Comparison of ENCODE assay signal across 7 cellular contexts in genomic region chr13:76723551-76724232, GRCh38.
DNase-seq lines count a peak whose midpoint lies in the region; ATAC-seq, FAIRE-seq and TF ChIP-seq lines count a peak whose summit lies in the region.

No MANE protein-coding gene starts in this region.

- H3K14ac ChIP-seq in H1 (ENCODE audit: insufficient read length), result no peak overlapping the region

- ATAC-seq in GM21390 (IDR thresholded peaks at IDR 0.05; ENCODE audit: unreplicated experiment) (peak; percentile 65), GM19452 (IDR thresholded peaks at IDR 0.05; ENCODE audit: unreplicated experiment) (no peak)
- peak; percentile 49 to 72 for ATAC-seq in natural killer cell treated with Interleukin-12 subunit alpha and Interleukin-12 subunit beta and Interleukin-15 and Interleukin-18, amount 100 ng/mL, for 72 hours

- H2BK12ac ChIP-seq in H1 (ENCODE audit: low read depth, low read length), result no peak overlapping the region

- no peak overlapping the region for H3K4me3 ChIP-seq in H1 (ENCODE audit: extremely low read depth in 1 of 4, insufficient read depth in 2 of 4, low read depth in 3 of 4, low read length in 4 of 4)

- DNase-seq in LHCN-M2 (ENCODE audit: low read depth) (peak; percentile 96), H1 (ENCODE audit: low read depth in 1 of 2, low spot score in 2 of 2) (peak; percentile 17 to 45), NCI-H1417 (lab: John Stamatoyannopoulos, UW) (no peak), NCI-H1417 treated with DMSO at 0.1 percent for 48 hours (lab: John Stamatoyannopoulos, UW) (no peak)
- no peak for DNase-seq in natural killer cell treated with Interleukin-12 subunit alpha and Interleukin-12 subunit beta and Interleukin-15 and Interleukin-18, amount 100 ng/mL, for 72 hours (ENCODE audit: low spot score)

- H3K9me3 Mint-ChIP-seq in natural killer cell treated with Interleukin-12 subunit alpha and Interleukin-12 subunit beta and Interleukin-15 and Interleukin-18, amount 100 ng/mL, for 72 hours, result no peaks in the 10 kb centered on the region

- H3K36me3 Mint-ChIP-seq in natural killer cell treated with Interleukin-12 subunit alpha and Interleukin-12 subunit beta and Interleukin-15 and Interleukin-18, amount 100 ng/mL, for 72 hours, result no peaks in the 10 kb centered on the region

- no peak overlapping the region for H3K56ac ChIP-seq in H1 (replicated peaks; ENCODE audit: insufficient read length, low read depth, low read length)

- H3K4me2 ChIP-seq in H1 (ENCODE audit: insufficient read depth in 1 of 2, low read depth in 2 of 2, low read length in 2 of 2), result no peak overlapping the region

- no peaks in the 10 kb centered on the region for H3K79me2 ChIP-seq in H1 (ENCODE audit: control insufficient read depth in 1 of 2, insufficient read depth in 2 of 2, low read length in 2 of 2)

- H3K4me1 ChIP-seq in H1 (replicated peaks in 1 of 4; ENCODE audit: control insufficient read depth in 3 of 4, insufficient read depth in 4 of 4, low read length in 3 of 4), result peaks cover 3 to 5% (median 3%) of the 10 kb centered on the region in 4 experiments; a peak in 4 of 7 replicates

- TF ChIP-seq RAD21 in H1 (IDR thresholded peaks at IDR 0.05 in 1 of 2, conservative IDR thresholded peaks at IDR 0.05 in 1 of 2; ENCODE audit: low read depth in 2 of 2, low read length in 2 of 2), result no peak

- H3K18ac ChIP-seq in H1 (ENCODE audit: extremely low read depth, low read length), result peak overlapping the region; percentile 32; the same call in 1 of the 2 replicates

- H3K27ac ChIP-seq in H1 (ENCODE audit: low read depth, low read length), result no peak overlapping the region

- no peak overlapping the region for H4K91ac ChIP-seq in H1 (replicated peaks; ENCODE audit: insufficient read length, low read length)

- no peaks in the 10 kb centered on the region for H3K4me1 Mint-ChIP-seq in natural killer cell treated with Interleukin-12 subunit alpha and Interleukin-12 subunit beta and Interleukin-15 and Interleukin-18, amount 100 ng/mL, for 72 hours (ENCODE audit: low read depth in 2 of 2)

- TF ChIP-seq EP300 in H1 (IDR thresholded peaks at IDR 0.05; ENCODE audit: borderline replicate concordance in 1 of 2, low read depth in 2 of 2, low read length in 2 of 2), result no peak

- H2BK5ac ChIP-seq in H1 (ENCODE audit: low read depth, low read length), result no peak overlapping the region

- no peak overlapping the region for H4K8ac ChIP-seq in H1 (ENCODE audit: extremely low read depth, insufficient read depth, low read length)

- H4K5ac ChIP-seq in H1 (ENCODE audit: insufficient read length, low read depth, low read length), result no peak overlapping the region

- H2AK5ac ChIP-seq in H1 (ENCODE audit: low read depth, low read length), result no peak overlapping the region

- no peaks in the 10 kb centered on the region for H3K27me3 ChIP-seq in H1 (replicated peaks in 1 of 4; ENCODE audit: control insufficient read depth in 3 of 4, extremely low read depth in 1 of 4, insufficient read depth in 3 of 4, low read length in 3 of 4)

- H3K4ac ChIP-seq in H1 (replicated peaks; ENCODE audit: insufficient read length, low read depth, low read length), result no peak overlapping the region

- H2BK120ac ChIP-seq in H1 (replicated peaks; ENCODE audit: low read depth, low read length), result no peak overlapping the region

- H2BK20ac ChIP-seq in H1 (ENCODE audit: low read length), result no peak overlapping the region

- no peak overlapping the region for H3K23ac ChIP-seq in H1 (ENCODE audit: insufficient read length)

- H3K23me2 ChIP-seq in H1 (ENCODE audit: low read depth, low read length), result no peaks in the 10 kb centered on the region; the same call in 1 of the 2 replicates

- WGBS in H1 (ENCODE audit: extremely low coverage in 1 of 2, insufficient coverage in 1 of 2, insufficient read length in 1 of 2, insufficient replicate concordance in 2 of 2, low coverage in 1 of 2, low lambda C conversion rate in 2 of 2, missing lambda C conversion rate in 1 of 2), 2 experiments, result 71% methylated on average over 5 of the region's 5 CpGs; no CpG with 5 or more reads in 1 of the 2 experiments

- H3K9ac ChIP-seq in H1 (replicated peaks in 1 of 4; ENCODE audit: extremely low read depth in 1 of 4, low read depth in 3 of 4, low read length in 3 of 4), result no peak overlapping the region

- H3K79me1 ChIP-seq in H1 (ENCODE audit: low read depth, low read length), result no peaks in the 10 kb centered on the region

- POLR2A ChIA-PET in H1 (lab: Charles Lee; ENCODE audit: partially characterized antibody), result no interaction called here

- H2AFZ ChIP-seq in H1 (ENCODE audit: low read length), result peak overlapping the region; percentile 97

- H3K27ac Mint-ChIP-seq in natural killer cell treated with Interleukin-12 subunit alpha and Interleukin-12 subunit beta and Interleukin-15 and Interleukin-18, amount 100 ng/mL, for 72 hours, result no peak overlapping the region

- TF ChIP-seq CTCF in H1 (IDR thresholded peaks at IDR 0.05; ENCODE audit: control extremely low read depth in 1 of 3, insufficient read depth in 1 of 3, low read depth in 1 of 3, low read length in 3 of 3), result no peak

- no peaks in the 10 kb centered on the region for H4K20me1 ChIP-seq in H1 (replicated peaks in 1 of 2; ENCODE audit: control insufficient read depth in 1 of 2, insufficient read depth in 2 of 2, low read length in 2 of 2)

- no peaks in the 10 kb centered on the region for H3K27me3 Mint-ChIP-seq in natural killer cell treated with Interleukin-12 subunit alpha and Interleukin-12 subunit beta and Interleukin-15 and Interleukin-18, amount 100 ng/mL, for 72 hours

- no peak overlapping the region for H3K4me3 Mint-ChIP-seq in natural killer cell treated with Interleukin-12 subunit alpha and Interleukin-12 subunit beta and Interleukin-15 and Interleukin-18, amount 100 ng/mL, for 72 hours

- FAIRE-seq in H1 (lab: Jason Lieb, UNC), result no peak

- H3K9me3 ChIP-seq in H1 (ENCODE audit: insufficient read depth in 2 of 2, low read depth in 1 of 2, low read length in 1 of 2), result peaks cover 8 to 9% of the 10 kb centered on the region in 2 experiments

- H3K36me3 ChIP-seq in H1 (ENCODE audit: control insufficient read depth in 2 of 4, insufficient read depth in 4 of 4, low read length in 3 of 4), result no peaks in the 10 kb centered on the region

- H2BK15ac ChIP-seq in H1 (ENCODE audit: low read length), result no peak overlapping the region; the same call in 1 of the 2 replicates

- CTCF ChIA-PET in H1 (lab: Charles Lee; ENCODE audit: partially characterized antibody), result interaction anchor here (0.8 kb wide), 1 partner anchor 257 kb away, joined by 3 read pairs; no protein-coding TSS in a partner anchor

- no peak for TF ChIP-seq POLR2A in H1 (IDR thresholded peaks at IDR 0.05; ENCODE audit: control extremely low read depth in 1 of 2, low read depth in 2 of 2, low read length in 2 of 2)

TF ChIP-seq in H1, 55 proteins besides CTCF, POLR2A, EP300 and RAD21:
- TF ChIP-seq GTF2F1 (IDR thresholded peaks at IDR 0.05; ENCODE audit: borderline replicate concordance, low read depth, low read length) (no peak), CHD1 (IDR thresholded peaks at IDR 0.05; ENCODE audit: low read depth, low read length) (no peak), TEAD4 (IDR thresholded peaks at IDR 0.05; ENCODE audit: low read depth, low read length) (peak; percentile 69; the same call in 1 of the 2 replicates), TAF1 (IDR thresholded peaks at IDR 0.05; ENCODE audit: low read depth, low read length) (no peak), SIN3A (conservative IDR thresholded peaks at IDR 0.05 in 1 of 2, IDR thresholded peaks at IDR 0.05 in 1 of 2; ENCODE audit: low read depth in 1 of 2, low read length in 2 of 2) (no peak), PHF8 (conservative IDR thresholded peaks at IDR 0.05; ENCODE audit: low read depth, low read length) (no peak), RNF2 (IDR thresholded peaks at IDR 0.05; ENCODE audit: borderline replicate concordance, low read depth, low read length, missing control alignments, poor library complexity, severe bottlenecking) (no peak), FOSL1 (IDR thresholded peaks at IDR 0.05; ENCODE audit: insufficient read depth, low read depth, low read length) (no peak), ATF2 (IDR thresholded peaks at IDR 0.05; ENCODE audit: low read length) (no peak)

Comparison
In these comparisons a context has a peak if more than half of its experiments do, and no peak if none do; other contexts are left out.
1. DNase-seq: peak in LHCN-M2 (single experiment) and H1 (2 of 2); none in natural killer cell treated with Interleukin-12 subunit alpha and Interleukin-12 subunit beta and Interleukin-15 and Interleukin-18, amount 100 ng/mL, for 72 hours (single experiment), NCI-H1417 (0 of 3) and NCI-H1417 treated with DMSO at 0.1 percent for 48 hours (single experiment).